ENCODE assay signal across 11 cellular contexts in the genomic region with DNA sequence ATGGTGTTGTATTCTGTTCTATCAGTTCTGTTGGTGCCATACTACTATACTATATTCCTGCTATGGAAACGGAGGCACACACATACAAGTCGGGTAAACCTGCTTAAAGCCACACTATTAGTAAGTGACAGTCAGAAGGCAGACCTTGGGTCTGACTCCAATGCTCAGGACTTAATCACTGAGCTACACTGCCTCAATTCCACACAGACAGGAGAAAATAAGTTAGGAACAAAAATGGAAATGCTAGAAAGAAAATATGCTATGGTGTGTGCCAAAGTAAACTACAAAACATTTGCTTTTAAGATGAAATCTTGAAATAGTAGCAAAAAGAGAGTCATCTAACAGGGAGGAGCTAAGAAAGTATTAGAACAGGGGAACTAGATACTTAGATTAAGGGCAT.
DNase-seq lines count a peak whose midpoint lies in the region; ATAC-seq lines count a peak whose summit lies in the region.
"Had no signal": no experiment of that assay in that cellular context is flagged by ENCODE, and none has a peak within 500 bp of the region (broad histone marks: within the 10 kb centered on the region; RNA-seq: fewer than 3 reads in every experiment).

No MANE protein-coding gene starts in this region.

- H3K4me3 ChIP-seq in duodenal mucosa (ENCODE audit: low read depth in 1 of 2, low read length in 2 of 2): peak overlapping the region; percentile 30 to 33
- H3K4me3 ChIP-seq: lung had no signal

- peaks cover 49% of the 10 kb centered on the region for H3K4me1 Mint-ChIP-seq in stimulated activated memory B cell treated with anti-CD40 and anti-IgM and Interleukin-4, amounts not matched to agents 10 μg/mL and 1 μg/mL and 100 μg/mL, for 72 hours

- peak overlapping the region; percentile 28 for H3K4me3 Mint-ChIP-seq in stimulated activated memory B cell treated with anti-CD40 and anti-IgM and Interleukin-4, amounts not matched to agents 10 μg/mL and 1 μg/mL and 100 μg/mL, for 72 hours
- H3K4me3 Mint-ChIP-seq: T-helper 2 cell treated with Interferon-gamma antibody and Interleukin-4, amounts not matched to agents 5 μg/mL and 100 μg/mL, for 36 hours had no signal

- H3K36me3 ChIP-seq in duodenal mucosa (ENCODE audit: control insufficient read depth in 1 of 2, insufficient read depth in 2 of 2, low read length in 2 of 2): no peaks in the 10 kb centered on the region

- no peaks in the 10 kb centered on the region for H3K9me3 ChIP-seq in duodenal mucosa (ENCODE audit: control insufficient read depth in 1 of 2, low read length in 2 of 2)

- no peak for DNase-seq in stimulated activated CD4-positive, alpha-beta T cell treated with anti-CD3 and anti-CD28 coated beads, Interleukin-1b, Interleukin-23, amount 100 ng/mL, for 48 hours
- DNase-seq in NCI-H2196 (lab: John Stamatoyannopoulos, UW; ENCODE audit: unreplicated experiment): no peak
- DNase-seq in NCI-H446 treated with DMSO at 0.1 percent for 48 hours (lab: John Stamatoyannopoulos, UW): no peak
- DNase-seq in GOT3 (lab: John Stamatoyannopoulos, UW): no peak
- DNase-seq: activated gamma-delta T cell had no signal

- H3K27ac ChIP-seq in duodenal mucosa (ENCODE audit: low read depth, low read length): peak overlapping the region; percentile 34

- H3K27me3 ChIP-seq in duodenal mucosa (ENCODE audit: control insufficient read depth in 1 of 2, insufficient read depth in 2 of 2, low read length in 2 of 2): no peaks in the 10 kb centered on the region

- H3K9ac ChIP-seq in duodenal mucosa (ENCODE audit: low read depth in 1 of 2, low read length in 2 of 2): peak overlapping the region in 1 of 2 donors; percentile 53

- H3K27ac Mint-ChIP-seq in stimulated activated memory B cell treated with anti-CD40 and anti-IgM and Interleukin-4, amounts not matched to agents 10 μg/mL and 1 μg/mL and 100 μg/mL, for 72 hours: peak overlapping the region; percentile 91
- H3K27ac Mint-ChIP-seq: T-helper 2 cell treated with Interferon-gamma antibody and Interleukin-4, amounts not matched to agents 5 μg/mL and 100 μg/mL, for 36 hours had no signal

- H3K9me3 Mint-ChIP-seq in stimulated activated memory B cell treated with anti-CD40 and anti-IgM and Interleukin-4, amounts not matched to agents 10 μg/mL and 1 μg/mL and 100 μg/mL, for 72 hours: peaks cover 3% of the 10 kb centered on the region
- H3K9me3 Mint-ChIP-seq: T-helper 2 cell treated with Interferon-gamma antibody and Interleukin-4, amounts not matched to agents 5 μg/mL and 100 μg/mL, for 36 hours had no signal

- ATAC-seq in GM19324 (IDR thresholded peaks at IDR 0.05; ENCODE audit: low FRiP score, unreplicated experiment): peak; percentile 13
- peak; percentile 6 for ATAC-seq in HG03095 (IDR thresholded peaks at IDR 0.05; ENCODE audit: unreplicated experiment)
- ATAC-seq in stimulated activated memory B cell treated with anti-CD40 and anti-IgM and Interleukin-4, amounts not matched to agents 10 μg/mL and 1 μg/mL and 100 μg/mL, for 72 hours: peak; percentile 14

- H3K36me3 Mint-ChIP-seq in stimulated activated memory B cell treated with anti-CD40 and anti-IgM and Interleukin-4, amounts not matched to agents 10 μg/mL and 1 μg/mL and 100 μg/mL, for 72 hours: no peaks in the 10 kb centered on the region

- H3K4me1 ChIP-seq in duodenal mucosa (ENCODE audit: control insufficient read depth in 1 of 2, insufficient read depth in 2 of 2, low read length in 2 of 2): peaks cover 14 to 31% of the 10 kb centered on the region in 2 donors

- H3K27me3 Mint-ChIP-seq in stimulated activated memory B cell treated with anti-CD40 and anti-IgM and Interleukin-4, amounts not matched to agents 10 μg/mL and 1 μg/mL and 100 μg/mL, for 72 hours: no peaks in the 10 kb centered on the region
